Comparison of ENCODE assay signal across 13 cellular contexts in the genomic region with DNA sequence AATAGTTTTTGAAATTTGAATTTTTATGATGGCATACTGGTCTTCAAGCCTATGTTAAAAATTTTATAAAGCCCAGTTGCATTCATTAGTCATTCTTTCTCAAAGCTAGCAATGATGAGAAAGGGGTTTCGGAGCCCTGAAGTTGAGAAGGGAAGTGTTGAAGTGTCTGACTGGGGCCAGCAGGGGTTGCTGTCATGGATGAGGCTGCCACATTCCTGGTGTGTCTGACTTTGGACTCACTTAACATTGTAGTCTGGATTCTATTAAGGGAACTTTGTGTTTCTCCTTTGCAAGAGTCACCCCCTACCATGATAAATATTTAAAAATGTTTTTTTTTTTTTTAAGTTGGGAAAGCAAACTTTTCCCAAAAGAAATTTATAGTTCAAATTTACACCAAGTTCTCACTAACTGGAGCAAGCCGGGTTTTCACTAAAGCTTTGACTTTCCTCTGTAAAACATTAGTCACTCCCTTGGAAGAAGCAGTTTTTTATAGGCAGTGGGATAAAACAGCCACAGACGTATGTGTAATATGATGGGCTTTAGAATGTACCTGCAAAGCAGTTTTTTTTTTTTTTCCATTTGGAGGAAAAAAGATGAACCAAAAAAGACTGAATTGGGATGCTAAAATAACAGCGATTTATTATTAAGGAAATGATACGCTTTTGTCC.
DNase-seq lines count a peak whose midpoint lies in the region; TF ChIP-seq lines count a peak whose summit lies in the region.
"Had no signal": no experiment of that assay in that cellular context is flagged by ENCODE, and none has a peak within 500 bp of the region (broad histone marks: within the 10 kb centered on the region; RNA-seq: fewer than 3 reads in every experiment).

No MANE protein-coding gene starts in this region.

- DNase-seq in ELF-1 (ENCODE audit: low read depth, low spot score) (peak; percentile 15), MG63 (peak; percentile 17), endodermal cell (peak; percentile 79), neuronal stem cell (ENCODE audit: low spot score) (peak; percentile 6), GF-D8 (lab: John Stamatoyannopoulos, UW) (no peak), dedifferentiated amniotic fluid mesenchymal stem cell (ENCODE audit: extremely low spot score) (no peak), midbrain (lab: John Stamatoyannopoulos, UW) (no peak)
- DNase-seq in activated CD4-positive, alpha-beta T cell treated with anti-CD3 and anti-CD28 coated beads for 48 hours: no peak
- DNase-seq: NCI-H2227 treated with DMSO at 0.1 percent for 48 hours, right lobe of liver had no signal

- H3K4me3 Mint-ChIP-seq in endodermal cell: no peak overlapping the region

- H3K36me3 ChIP-seq in MG63: no peaks in the 10 kb centered on the region
- H3K36me3 ChIP-seq in endodermal cell (ENCODE audit: control insufficient read depth, insufficient read depth, low read length): no peaks in the 10 kb centered on the region
- H3K36me3 ChIP-seq in neuronal stem cell (replicated peaks in 1 of 2; ENCODE audit: control insufficient read depth in 2 of 2, insufficient read depth in 2 of 2, low read length in 2 of 2): no peaks in the 10 kb centered on the region
- H3K36me3 ChIP-seq: esophagus muscularis mucosa, right lobe of liver, vagina had no signal

- no peaks in the 10 kb centered on the region for H3K27me3 Mint-ChIP-seq in endodermal cell (ENCODE audit: insufficient read depth)

- no peaks in the 10 kb centered on the region for H3K4me1 Mint-ChIP-seq in endodermal cell

- no peak overlapping the region for H3K4me2 ChIP-seq in neuronal stem cell (ENCODE audit: insufficient read depth, low read length, poor library complexity, severe bottlenecking)

- WGBS in endodermal cell (ENCODE audit: insufficient coverage in 1 of 2, insufficient read length in 1 of 2), 2 experiments: 87 to 89% methylated on average over 3 to 5 of the region's 5 CpGs
- no CpG with 5 or more reads among the region's 5 CpGs for WGBS in neuronal stem cell (ENCODE audit: extremely low coverage in 2 of 2, insufficient read length in 2 of 2, insufficient replicate concordance in 1 of 2), 2 donors

- H3K9me3 Mint-ChIP-seq in endodermal cell: peaks cover 5% of the 10 kb centered on the region

- H3K27me3 ChIP-seq in MG63 (no peaks in the 10 kb centered on the region), endodermal cell (ENCODE audit: control insufficient read depth, insufficient read depth, low read length, poor library complexity, severe bottlenecking) (no peaks in the 10 kb centered on the region), neuronal stem cell (ENCODE audit: control insufficient read depth in 3 of 3, insufficient read depth in 3 of 3, low read depth in 1 of 3, low read length in 3 of 3) (no peaks in the 10 kb centered on the region)
- H3K27me3 ChIP-seq: esophagus muscularis mucosa, right lobe of liver, vagina had no signal

- no peak overlapping the region for H2BK12ac ChIP-seq in neuronal stem cell (ENCODE audit: low read length)

- H3K4ac ChIP-seq in neuronal stem cell (ENCODE audit: low read length): no peak overlapping the region

- no peak overlapping the region for H2AK5ac ChIP-seq in neuronal stem cell (ENCODE audit: low read depth, low read length)

- H3K14ac ChIP-seq in neuronal stem cell (ENCODE audit: low read length): no peak overlapping the region

- H2BK15ac ChIP-seq in neuronal stem cell (ENCODE audit: low read length): no peak overlapping the region

- H3K4me3 ChIP-seq in MG63: no peak overlapping the region
- H3K4me3 ChIP-seq in endodermal cell (ENCODE audit: low read length): no peak overlapping the region
- no peak overlapping the region for H3K4me3 ChIP-seq in neuronal stem cell (ENCODE audit: low read length in 2 of 2)
- H3K4me3 ChIP-seq: esophagus muscularis mucosa, lung, right lobe of liver, vagina had no signal

- H2BK120ac ChIP-seq in neuronal stem cell (ENCODE audit: low read depth, low read length): no peak overlapping the region

- H3K36me3 Mint-ChIP-seq in endodermal cell (ENCODE audit: low read depth): no peaks in the 10 kb centered on the region

- no peak overlapping the region for H4K8ac ChIP-seq in neuronal stem cell (ENCODE audit: low read depth, low read length)

- no peak overlapping the region for H4K91ac ChIP-seq in neuronal stem cell (ENCODE audit: low read depth, low read length, poor library complexity)

- H3K27ac ChIP-seq in endodermal cell (ENCODE audit: low read depth, low read length): no peak overlapping the region
- H3K27ac ChIP-seq in neuronal stem cell (replicated peaks; ENCODE audit: low read length): no peak overlapping the region
- H3K27ac ChIP-seq: esophagus muscularis mucosa, right lobe of liver, vagina had no signal

- H3K9ac ChIP-seq in endodermal cell (ENCODE audit: extremely low read depth, low read length, poor library complexity, severe bottlenecking) (no peak overlapping the region), neuronal stem cell (ENCODE audit: low read depth, low read length, poor library complexity) (no peak overlapping the region)

- no peak overlapping the region for H3K27ac Mint-ChIP-seq in endodermal cell

- H3K9me3 ChIP-seq in MG63 (0 out of 2 replicates have a peak, but pooled peaks cover 2% of the 10 kb centered on the region), endodermal cell (ENCODE audit: control insufficient read depth, low read length) (no peaks in the 10 kb centered on the region), neuronal stem cell (replicated peaks in 1 of 2; ENCODE audit: control insufficient read depth in 2 of 2, insufficient read depth in 1 of 2, low read depth in 1 of 2, low read length in 2 of 2) (peaks cover 0 to 1% of the 10 kb centered on the region in 2 donors)
- H3K9me3 ChIP-seq: esophagus muscularis mucosa, right lobe of liver, vagina had no signal

- peak; percentile 82 for TF ChIP-seq CTCF in endodermal cell (conservative IDR thresholded peaks at IDR 0.05)

- H2AFZ ChIP-seq in neuronal stem cell (ENCODE audit: low read length): no peak overlapping the region

- H3K4me1 ChIP-seq in endodermal cell (ENCODE audit: control insufficient read depth, insufficient read depth, low read length): no peaks in the 10 kb centered on the region
- no peaks in the 10 kb centered on the region for H3K4me1 ChIP-seq in neuronal stem cell (ENCODE audit: control insufficient read depth in 2 of 2, insufficient read depth in 1 of 2, low read depth in 1 of 2, low read length in 2 of 2)
- H3K4me1 ChIP-seq: esophagus muscularis mucosa, right lobe of liver, vagina had no signal

- H3K23ac ChIP-seq in neuronal stem cell (ENCODE audit: low read depth, low read length, poor library complexity): no peak overlapping the region

- H3K79me1 ChIP-seq in neuronal stem cell (ENCODE audit: low read depth, low read length): no peaks in the 10 kb centered on the region

- H3K18ac ChIP-seq in neuronal stem cell (ENCODE audit: low read length): no peak overlapping the region

- no peak overlapping the region for H2BK5ac ChIP-seq in neuronal stem cell (ENCODE audit: low read length)

Comparison
In these comparisons a context has a peak if more than half of its experiments do, and no peak if none do; other contexts are left out.
1. DNase-seq: peak in ELF-1 (single experiment), MG63 (single experiment), endodermal cell (single experiment) and neuronal stem cell (single experiment); none in GF-D8 (single experiment), dedifferentiated amniotic fluid mesenchymal stem cell (single experiment), activated CD4-positive, alpha-beta T cell treated with anti-CD3 and anti-CD28 coated beads for 48 hours (single experiment) and midbrain (single experiment).